ENCODE assay signal across 8 cellular contexts in genomic region chr3:169774186-169774585, GRCh38. TPM values are rescaled to one million over a fixed set of nuclear protein-coding genes. Genes with fewer than 3 reads are reported as not detected.
A peak's percentile ranks its signal among the peaks of the same experiment; 100 is the strongest.
DNase-seq lines count a peak whose midpoint lies in the region; ATAC-seq and TF ChIP-seq lines count a peak whose summit lies in the region.

No MANE protein-coding gene starts in this region.

- H3K36me3 Mint-ChIP-seq in natural killer cell treated with Interleukin-12 subunit alpha and Interleukin-12 subunit beta and Interleukin-15 and Interleukin-18, amount 100 ng/mL, for 72 hours: peaks cover 24% of the 10 kb centered on the region

- H4K20me1 ChIP-seq in BLaER1: peaks cover 17% of the 10 kb centered on the region; the same call in 1 of the 2 replicates

- H3K36me3 ChIP-seq in BLaER1 (peaks cover 42% of the 10 kb centered on the region), KOPT-K1 (ENCODE audit: insufficient read depth, low read length) (peaks cover 50% of the 10 kb centered on the region)

- no peaks in the 10 kb centered on the region for H3K27me3 Mint-ChIP-seq in natural killer cell treated with Interleukin-12 subunit alpha and Interleukin-12 subunit beta and Interleukin-15 and Interleukin-18, amount 100 ng/mL, for 72 hours

- DNase-seq in coronary artery (ENCODE audit: low spot score) (no peak), NCI-H345 (lab: John Stamatoyannopoulos, UW) (no peak), D341Med (ENCODE audit: low spot score) (no peak), DMS 273 (lab: John Stamatoyannopoulos, UW; ENCODE audit: unreplicated experiment) (no peak)
- no peak for DNase-seq in natural killer cell treated with Interleukin-12 subunit alpha and Interleukin-12 subunit beta and Interleukin-15 and Interleukin-18, amount 100 ng/mL, for 72 hours (ENCODE audit: low spot score)

- H3K9me3 ChIP-seq in BLaER1 (no peaks in the 10 kb centered on the region), KOPT-K1 (ENCODE audit: insufficient read depth, low read length, poor library complexity, severe bottlenecking) (no peaks in the 10 kb centered on the region)

- H3K4me3 ChIP-seq in BLaER1 (peak overlapping the region; percentile 76), coronary artery (peak overlapping the region; percentile 96)

- peaks cover 26% of the 10 kb centered on the region for H3K4me1 ChIP-seq in BLaER1

- peak overlapping the region; percentile 82 for H3K4me2 ChIP-seq in BLaER1

- H3K27me3 ChIP-seq in BLaER1: peaks cover 6% of the 10 kb centered on the region; the same call in 1 of the 2 replicates

- TF ChIP-seq CTCF in coronary artery (IDR thresholded peaks at IDR 0.05): no peak

- ATAC-seq in natural killer cell treated with Interleukin-12 subunit alpha and Interleukin-12 subunit beta and Interleukin-15 and Interleukin-18, amount 100 ng/mL, for 72 hours: no peak
- ATAC-seq in HG02759 (IDR thresholded peaks at IDR 0.05; ENCODE audit: unreplicated experiment): no peak

- H3K27ac Mint-ChIP-seq in natural killer cell treated with Interleukin-12 subunit alpha and Interleukin-12 subunit beta and Interleukin-15 and Interleukin-18, amount 100 ng/mL, for 72 hours: peak overlapping the region; percentile 99 to 100

- H3K9me3 Mint-ChIP-seq in natural killer cell treated with Interleukin-12 subunit alpha and Interleukin-12 subunit beta and Interleukin-15 and Interleukin-18, amount 100 ng/mL, for 72 hours: no peaks in the 10 kb centered on the region

- peak overlapping the region; percentile 91 for H3K9ac ChIP-seq in BLaER1

- H3K4me1 Mint-ChIP-seq in natural killer cell treated with Interleukin-12 subunit alpha and Interleukin-12 subunit beta and Interleukin-15 and Interleukin-18, amount 100 ng/mL, for 72 hours (ENCODE audit: low read depth in 2 of 2): peaks cover 36 to 57% of the 10 kb centered on the region in 2 donors

- H3K4me3 Mint-ChIP-seq in natural killer cell treated with Interleukin-12 subunit alpha and Interleukin-12 subunit beta and Interleukin-15 and Interleukin-18, amount 100 ng/mL, for 72 hours: peak overlapping the region; percentile 99

- H3K27ac ChIP-seq in BLaER1: no peak overlapping the region
- H3K27ac ChIP-seq in KOPT-K1 (ENCODE audit: low read depth, low read length, poor library complexity, severe bottlenecking): peak overlapping the region; percentile 90
- H3K27ac ChIP-seq in coronary artery: no peak overlapping the region

RNA-seq across cellular contexts. Expression of gene MYNN, which starts 1.0 kb away (rescaled TPM):
- 10 to 100 TPM; 14.0 to 14.5 TPM for total RNA-seq in natural killer cell treated with Interleukin-12 subunit alpha and Interleukin-12 subunit beta and Interleukin-15 and Interleukin-18, amount 100 ng/mL, for 72 hours

RNA-seq across cellular contexts. Expression of gene ACTRT3, which starts 4.8 kb away (rescaled TPM):
- 1 to 10 TPM; 1.5 to 2.0 TPM for total RNA-seq in natural killer cell treated with Interleukin-12 subunit alpha and Interleukin-12 subunit beta and Interleukin-15 and Interleukin-18, amount 100 ng/mL, for 72 hours

RNA-seq across cellular contexts. Expression of gene TERC, which starts 9.3 kb away (rescaled TPM):
- total RNA-seq in natural killer cell treated with Interleukin-12 subunit alpha and Interleukin-12 subunit beta and Interleukin-15 and Interleukin-18, amount 100 ng/mL, for 72 hours: 10 to 100 TPM in 1 of 2 donors, not detected in 1; 18.6 TPM

RNA-seq across cellular contexts. Expression of gene LRRIQ4, which starts 38.5 kb away (rescaled TPM):
- not detected for total RNA-seq in natural killer cell treated with Interleukin-12 subunit alpha and Interleukin-12 subunit beta and Interleukin-15 and Interleukin-18, amount 100 ng/mL, for 72 hours

RNA-seq across cellular contexts. Expression of gene LRRC34, which starts 38.5 kb away (rescaled TPM):
- under 1 TPM; 0.38 to 0.50 TPM for total RNA-seq in natural killer cell treated with Interleukin-12 subunit alpha and Interleukin-12 subunit beta and Interleukin-15 and Interleukin-18, amount 100 ng/mL, for 72 hours
